In genomic region chr15:60529332-60529731, GRCh38 we compare ENCODE assay signal across 18 cellular contexts. TPM values are rescaled to one million over a fixed set of nuclear protein-coding genes. Genes with fewer than 3 reads are reported as not detected.
DNase-seq lines count a peak whose midpoint lies in the region; ATAC-seq, FAIRE-seq and TF ChIP-seq lines count a peak whose summit lies in the region.
"Had no signal": no experiment of that assay in that cellular context is flagged by ENCODE, and none has a peak within 500 bp of the region (broad histone marks: within the 10 kb centered on the region; RNA-seq: fewer than 3 reads in every experiment).

No MANE protein-coding gene starts in this region.

- H3K9me2 ChIP-seq in PC-3 (replicated peaks; ENCODE audit: low read length), result no peaks in the 10 kb centered on the region

- TF ChIP-seq RAD21 in A549 (conservative IDR thresholded peaks at IDR 0.05 in 1 of 2, IDR thresholded peaks at IDR 0.05 in 1 of 2), result no peak

- H3K4me3 ChIP-seq in A549, result no peak overlapping the region
- no peak overlapping the region for H3K4me3 ChIP-seq in CD4-positive, CD25-positive, alpha-beta regulatory T cell (ENCODE audit: low read depth, low read length)
- no peak overlapping the region for H3K4me3 ChIP-seq in PC-3 (ENCODE audit: low read length)
- no peak overlapping the region for H3K4me3 ChIP-seq in fibroblast of the aortic adventitia (ENCODE audit: low read depth, low read length)
- no peak overlapping the region for H3K4me3 ChIP-seq in suprapubic skin
- H3K4me3 ChIP-seq: BLaER1 treated with 17β-estradiol and CSF1 and Interleukin-3, amounts not matched to agents 10 nM and 100 nM; GM23248; Peyer's patch had no signal

- H3K4me1 Mint-ChIP-seq in CD4-positive, CD25-positive, alpha-beta regulatory T cell, result peaks cover 42 to 94% (median 83%) of the 10 kb centered on the region in 4 donors

- no TSS peak for BruUV-seq in PC-3 (replicated peaks; lab: Mats Ljungman, UMichigan)

- peak overlapping the region in 2 of 3 donors; percentile 52 to 94 for H3K27ac Mint-ChIP-seq in CD4-positive, CD25-positive, alpha-beta regulatory T cell

- POLR2A ChIA-PET in A549 (lab: Yijun Ruan, JAX), result no interaction called here
- POLR2A ChIA-PET in PC-3 (lab: Charles Lee; ENCODE audit: unreplicated experiment), result no interaction called here

- no peak overlapping the region for H3K27ac ChIP-seq in A549
- H3K27ac ChIP-seq in CD4-positive, CD25-positive, alpha-beta regulatory T cell (ENCODE audit: insufficient read depth, low read length, poor library complexity, severe bottlenecking), result peak overlapping the region; percentile 84
- H3K27ac ChIP-seq in PC-3 (ENCODE audit: low read length), result no peak overlapping the region
- no peak overlapping the region for H3K27ac ChIP-seq in suprapubic skin
- H3K27ac ChIP-seq: BLaER1 treated with 17β-estradiol and CSF1 and Interleukin-3, amounts not matched to agents 10 nM and 100 nM; GM23248; Peyer's patch had no signal

- WGBS in A549 (ENCODE audit: missing lambda C conversion rate), result 99% methylated on average over 1 of the region's 1 CpG
- WGBS in suprapubic skin, result 95% methylated on average over 1 of the region's 1 CpG

- ATAC-seq in A549, result no peak
- no peak for ATAC-seq in CD4-positive, CD25-positive, alpha-beta regulatory T cell (ENCODE audit: low read depth in 2 of 2)
- ATAC-seq in PC-3, result peak; percentile 71
- ATAC-seq in HG02623 (IDR thresholded peaks at IDR 0.05; ENCODE audit: unreplicated experiment), result no peak
- ATAC-seq: HCT116, SK-N-SH treated with all-trans-retinoic acid at 6 μM for 48 hours had no signal

- no peaks in the 10 kb centered on the region for H3K27me3 Mint-ChIP-seq in CD4-positive, CD25-positive, alpha-beta regulatory T cell
- H3K27me3 Mint-ChIP-seq: IgD-negative memory B cell had no signal

- H3K4me2 ChIP-seq in A549 (no peak overlapping the region), PC-3 (ENCODE audit: low read length) (peak overlapping the region; percentile 17; the same call in 1 of the 2 replicates)

- H3K9me3 ChIP-seq in A549 (no peaks in the 10 kb centered on the region), PC-3 (ENCODE audit: low read length) (no peaks in the 10 kb centered on the region), suprapubic skin (no peaks in the 10 kb centered on the region)
- H3K9me3 ChIP-seq in CD4-positive, CD25-positive, alpha-beta regulatory T cell (ENCODE audit: control insufficient read depth in 2 of 2, low read length in 2 of 2), result no peaks in the 10 kb centered on the region
- H3K9me3 ChIP-seq: BLaER1 treated with 17β-estradiol and CSF1 and Interleukin-3, amounts not matched to agents 10 nM and 100 nM; Peyer's patch had no signal

- TF ChIP-seq CTCF in A549 (IDR thresholded peaks at IDR 0.05) (no peak), PC-3 (conservative IDR thresholded peaks at IDR 0.05; ENCODE audit: low read depth, low read length) (no peak), fibroblast of the aortic adventitia (IDR thresholded peaks at IDR 0.05; ENCODE audit: insufficient read depth, low read length) (no peak), suprapubic skin (IDR thresholded peaks at IDR 0.05) (no peak)

- no peak overlapping the region for H3K9ac ChIP-seq in PC-3 (ENCODE audit: low read length)
- H3K9ac ChIP-seq: BLaER1 treated with 17β-estradiol and CSF1 and Interleukin-3, amounts not matched to agents 10 nM and 100 nM; GM23248 had no signal

- no peak for TF ChIP-seq POLR2A in A549 (IDR thresholded peaks at IDR 0.05; ENCODE audit: low read length)
- no peak for TF ChIP-seq POLR2A in suprapubic skin (IDR thresholded peaks at IDR 0.05)

- DNase-seq in A549 (ENCODE audit: low read depth in 1 of 2, low spot score in 1 of 2) (no peak), PC-3 (peak; percentile 65), fibroblast of the aortic adventitia (ENCODE audit: low read depth) (peak; percentile 20), suprapubic skin (ENCODE audit: low spot score in 2 of 2) (no peak), NCI-H82 (lab: John Stamatoyannopoulos, UW) (no peak)
- DNase-seq in CD4-positive, CD25-positive, alpha-beta regulatory T cell, result no peak
- DNase-seq: DND-41, GDM1, GM23248, NCI-H1436 treated with DMSO at 0.1 percent for 48 hours, NCI-H345, Peyer's patch, Right ventricle myocardium superior had no signal

- intact Hi-C loops in PC-3 (cut with micrococcal nuclease), result loop anchor here (10.0 kb wide), 1 partner anchor 135 kb away; the partner anchor contains the start of gene ANXA2

- no peaks in the 10 kb centered on the region for H3F3A ChIP-seq in PC-3 (ENCODE audit: low read length, unreplicated experiment)

- no peaks in the 10 kb centered on the region for H4K20me1 ChIP-seq in PC-3 (ENCODE audit: low read length)

- H3K9me3 Mint-ChIP-seq in CD4-positive, CD25-positive, alpha-beta regulatory T cell, result no peaks in the 10 kb centered on the region
- H3K9me3 Mint-ChIP-seq: IgD-negative memory B cell had no signal

- TF ChIP-seq EP300 in A549 (IDR thresholded peaks at IDR 0.05) (no peak), suprapubic skin (IDR thresholded peaks at IDR 0.05) (no peak)

- no peaks in the 10 kb centered on the region; the same call in 2 of the 3 replicates for H3K4me1 ChIP-seq in A549
- peaks cover 60% of the 10 kb centered on the region for H3K4me1 ChIP-seq in CD4-positive, CD25-positive, alpha-beta regulatory T cell (ENCODE audit: control insufficient read depth, insufficient read depth, low read length, poor library complexity, severe bottlenecking)
- peaks cover 41% of the 10 kb centered on the region for H3K4me1 ChIP-seq in PC-3 (ENCODE audit: insufficient read depth, low read length)
- H3K4me1 ChIP-seq in suprapubic skin, result peaks cover 32% of the 10 kb centered on the region

- no peak overlapping the region for H2AFZ ChIP-seq in PC-3 (ENCODE audit: low read length)
- H2AFZ ChIP-seq: GM23248 had no signal

- peak overlapping the region in 1 of 4 donors; percentile 10 for H3K4me3 Mint-ChIP-seq in CD4-positive, CD25-positive, alpha-beta regulatory T cell
- H3K4me3 Mint-ChIP-seq: IgD-negative memory B cell had no signal

- peaks cover 36% of the 10 kb centered on the region for H3K36me3 Mint-ChIP-seq in CD4-positive, CD25-positive, alpha-beta regulatory T cell

- FAIRE-seq in A549 (lab: Jason Lieb, UNC), result peak; percentile 51

- no peaks in the 10 kb centered on the region for H3K27me3 ChIP-seq in CD4-positive, CD25-positive, alpha-beta regulatory T cell (ENCODE audit: control insufficient read depth, insufficient read depth, low read length)
- H3K27me3 ChIP-seq in PC-3 (ENCODE audit: low read length) (no peaks in the 10 kb centered on the region), suprapubic skin (no peaks in the 10 kb centered on the region)
- H3K27me3 ChIP-seq: BLaER1 treated with 17β-estradiol and CSF1 and Interleukin-3, amounts not matched to agents 10 nM and 100 nM; Peyer's patch had no signal

- peaks cover 72% of the 10 kb centered on the region for H3K36me3 ChIP-seq in CD4-positive, CD25-positive, alpha-beta regulatory T cell (ENCODE audit: control insufficient read depth, insufficient read depth, low read length)
- H3K36me3 ChIP-seq in PC-3 (ENCODE audit: low read depth, low read length), result no peaks in the 10 kb centered on the region
- no peaks in the 10 kb centered on the region for H3K36me3 ChIP-seq in suprapubic skin
- H3K36me3 ChIP-seq: Peyer's patch had no signal

- no peaks in the 10 kb centered on the region for H3K79me2 ChIP-seq in PC-3 (ENCODE audit: low read length)

- CTCF ChIA-PET in A549 (lab: Yijun Ruan, JAX) (interaction anchor here (0.8 to 5.2 kb wide), 5 partner anchors 8 to 201 kb away, joined by 3 to 44 read pairs (median 4); no protein-coding TSS in a partner anchor), PC-3 (lab: Charles Lee) (no interaction called here)

TF ChIP-seq in A549, 52 proteins besides CTCF, POLR2A, EP300 and RAD21 (continues in another document):
- TF ChIP-seq HOXB5 (CRISPR knock-in tag; IDR thresholded peaks at IDR 0.05), result no peak
- no peak for TF ChIP-seq FOXS1 (CRISPR knock-in tag; IDR thresholded peaks at IDR 0.05)
- no peak for TF ChIP-seq SMC3 (IDR thresholded peaks at IDR 0.05)
- no peak for TF ChIP-seq HEYL (CRISPR knock-in tag; IDR thresholded peaks at IDR 0.05)
- no peak for TF ChIP-seq CHD2 (IDR thresholded peaks at IDR 0.05; ENCODE audit: low read length, partially characterized antibody)
- TF ChIP-seq TP53 (CRISPR knock-in tag; IDR thresholded peaks at IDR 0.05), result no peak
- no peak for TF ChIP-seq MYC (IDR thresholded peaks at IDR 0.05; ENCODE audit: borderline replicate concordance, low read length)
- TF ChIP-seq GATA3 (IDR thresholded peaks at IDR 0.05; ENCODE audit: borderline replicate concordance), result no peak
- TF ChIP-seq MAZ (IDR thresholded peaks at IDR 0.05; ENCODE audit: borderline replicate concordance, low read depth, low read length), result no peak
- no peak for TF ChIP-seq CHD4 (IDR thresholded peaks at IDR 0.05; ENCODE audit: borderline replicate concordance)
- no peak for TF ChIP-seq NPAS2 (CRISPR knock-in tag; IDR thresholded peaks at IDR 0.05; ENCODE audit: borderline replicate concordance)
- TF ChIP-seq PBX3 (IDR thresholded peaks at IDR 0.05), result no peak
- TF ChIP-seq E2F6 (IDR thresholded peaks at IDR 0.05; ENCODE audit: borderline replicate concordance, low read depth), result no peak

RNA-seq across cellular contexts. Expression of gene ICE2, which starts 50.4 kb away (rescaled TPM):
- polyA plus RNA-seq in A549 (2011; rRNA removed), result 80.7 and 87.6 TPM in 2 replicates
- polyA plus RNA-seq in A549 (2012; cell fraction: cytosol; rRNA removed), result 22.8 and 23.5 TPM in 2 replicates
- 15.4 and 20.6 TPM in 2 replicates for polyA plus RNA-seq in A549 (2012; cell fraction: nucleus; rRNA removed)
- 36.9 to 44.0 TPM (median 43.1 TPM) in 3 replicates for polyA plus RNA-seq in A549 (2017; fragmentation: RNase III; extraction: RNeasy Plus Mini Kit Qiagen cat#74134 plus additional on column Dnase treatment)
- polyA minus RNA-seq in A549 (2011; rRNA and poly(A)+ RNA removed), result 57.6 and 63.4 TPM in 2 replicates
- 38.9 TPM for total RNA-seq in CD4-positive, CD25-positive, alpha-beta regulatory T cell
- polyA plus RNA-seq in CD4-positive, CD25-positive, alpha-beta regulatory T cell, result 10 to 100 TPM; 37.1 to 52.2 (median 49.3) TPM
- 14.8 and 23.7 TPM in 2 replicates for total RNA-seq in PC-3 (2014; rRNA removed)
- total RNA-seq in fibroblast of the aortic adventitia (ENCODE audit: low replicate concordance), result 37.0 and 38.6 TPM in 2 replicates
- total RNA-seq in suprapubic skin, result 10 to 100 TPM; 11.9 to 35.2 (median 27.2) TPM

Comparison
In these comparisons a context has a peak if more than half of its experiments do, and no peak if none do; other contexts are left out.
1. DNase-seq: peak in PC-3 (single experiment) and fibroblast of the aortic adventitia (single experiment); none in A549 (0 of 2), CD4-positive, CD25-positive, alpha-beta regulatory T cell (0 of 3), suprapubic skin (0 of 2) and NCI-H82 (single experiment).